ENCODE assay signal across 12 cellular contexts in genomic region chr21:41653243-41653943, GRCh38.
"Had no signal": no experiment of that assay in that cellular context is flagged by ENCODE, and none has a peak within 500 bp of the region (broad histone marks: within the 10 kb centered on the region; RNA-seq: fewer than 3 reads in every experiment).

No MANE protein-coding gene starts in this region.

- H3K27ac ChIP-seq: dorsolateral prefrontal cortex, gastroesophageal sphincter, heart left ventricle, left lung, neural progenitor cell, right atrium auricular region, testis had no signal

- ATAC-seq: stimulated activated naive CD8-positive, alpha-beta T cell treated with anti-CD3 and anti-CD28 coated beads, Interleukin-15, amount 100 ng/mL, for 72 hours had no signal

- H3K4me3 ChIP-seq: dorsolateral prefrontal cortex, gastroesophageal sphincter, heart left ventricle, left lung, neural progenitor cell, right atrium auricular region, testis had no signal

- H3K36me3 ChIP-seq: gastroesophageal sphincter, heart left ventricle, left lung, neural progenitor cell, right atrium auricular region had no signal

- H3K27me3 ChIP-seq: heart left ventricle, left lung, neural progenitor cell, right atrium auricular region, testis had no signal

- DNase-seq: activated CD4-positive, alpha-beta T cell treated with anti-CD3 and anti-CD28 coated beads, Interleukin-2, amount 50 U/mL, for 48 hours; activated gamma-delta T cell; endodermal cell; heart left ventricle; left lung; stimulated activated CD4-positive, alpha-beta T cell treated with anti-CD3 and anti-CD28 coated beads, Interleukin-2, amount 100 ng/mL, for 24 hours; stimulated activated naive CD8-positive, alpha-beta T cell treated with anti-CD3 and anti-CD28 coated beads, Interleukin-15, amount 100 ng/mL, for 72 hours; testis had no signal

- H3K4me1 ChIP-seq: gastroesophageal sphincter, neural progenitor cell had no signal

- H3K9me3 ChIP-seq: gastroesophageal sphincter, heart left ventricle, left lung, right atrium auricular region, testis had no signal
